ENCODE assay signal across 1 cellular context in the genomic region with DNA sequence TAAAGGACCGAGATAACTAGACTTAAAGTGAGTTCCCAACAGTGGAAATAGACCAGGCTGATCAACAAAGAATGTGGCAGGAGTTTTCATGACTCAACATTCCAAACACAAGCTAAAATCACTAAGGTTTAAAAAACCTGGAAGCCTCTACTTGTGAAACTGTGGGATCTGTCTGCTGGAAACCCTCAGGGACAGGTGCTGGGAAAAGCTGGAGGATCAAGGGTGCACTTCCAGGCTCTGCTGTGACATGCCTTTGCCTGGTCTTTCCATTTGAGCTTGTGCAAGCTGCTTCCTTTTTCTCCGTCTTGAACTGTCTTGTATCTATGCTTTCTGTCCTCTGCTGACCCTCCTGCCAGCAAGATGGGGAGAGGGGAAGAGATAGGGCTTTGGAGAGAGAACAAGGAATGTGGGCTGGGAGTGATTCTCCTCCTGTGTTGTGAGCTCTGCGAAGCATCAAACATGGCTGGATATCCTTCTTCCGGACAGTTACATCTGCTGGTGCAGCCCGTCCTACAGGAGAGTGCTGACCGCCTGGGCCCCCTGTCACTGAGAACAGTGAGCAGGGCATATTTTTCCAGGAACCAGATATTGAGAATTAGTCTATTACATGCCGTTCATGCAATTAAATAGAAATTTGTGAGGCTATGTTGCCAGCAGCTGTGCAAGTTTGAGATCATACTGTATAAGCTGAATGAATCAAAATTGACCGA.
TF ChIP-seq lines count a peak whose summit lies in the region.

No MANE protein-coding gene starts in this region.

TF ChIP-seq in SK-N-SH, 30 proteins besides CTCF, POLR2A, EP300 and RAD21 (continued from another document):
- TF ChIP-seq, protein P1, sequence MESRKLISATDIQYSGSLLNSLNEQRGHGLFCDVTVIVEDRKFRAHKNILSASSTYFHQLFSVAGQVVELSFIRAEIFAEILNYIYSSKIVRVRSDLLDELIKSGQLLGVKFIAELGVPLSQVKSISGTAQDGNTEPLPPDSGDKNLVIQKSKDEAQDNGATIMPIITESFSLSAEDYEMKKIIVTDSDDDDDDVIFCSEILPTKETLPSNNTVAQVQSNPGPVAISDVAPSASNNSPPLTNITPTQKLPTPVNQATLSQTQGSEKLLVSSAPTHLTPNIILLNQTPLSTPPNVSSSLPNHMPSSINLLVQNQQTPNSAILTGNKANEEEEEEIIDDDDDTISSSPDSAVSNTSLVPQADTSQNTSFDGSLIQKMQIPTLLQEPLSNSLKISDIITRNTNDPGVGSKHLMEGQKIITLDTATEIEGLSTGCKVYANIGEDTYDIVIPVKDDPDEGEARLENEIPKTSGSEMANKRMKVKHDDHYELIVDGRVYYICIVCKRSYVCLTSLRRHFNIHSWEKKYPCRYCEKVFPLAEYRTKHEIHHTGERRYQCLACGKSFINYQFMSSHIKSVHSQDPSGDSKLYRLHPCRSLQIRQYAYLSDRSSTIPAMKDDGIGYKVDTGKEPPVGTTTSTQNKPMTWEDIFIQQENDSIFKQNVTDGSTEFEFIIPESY (IDR thresholded peaks at IDR 0.05; ENCODE audit: borderline replicate concordance, low read depth), result no peak
- peak; percentile 53; the same call in 1 of the 2 replicates for TF ChIP-seq GATA2 (CRISPR knock-in tag; IDR thresholded peaks at IDR 0.05)
- TF ChIP-seq JUND (IDR thresholded peaks at IDR 0.05), result no peak
- TF ChIP-seq CHD2 (IDR thresholded peaks at IDR 0.05; ENCODE audit: low read length, partially characterized antibody), result peak; percentile 16
- TF ChIP-seq NFIC (IDR thresholded peaks at IDR 0.05; ENCODE audit: borderline replicate concordance), result no peak
